1 cellular context compared by ENCODE assay signal in genomic region chr17:35076874-35077273, GRCh38.
TF ChIP-seq lines count a peak whose summit lies in the region.

No MANE protein-coding gene starts in this region.

TF ChIP-seq in A549, 52 proteins besides CTCF, POLR2A, EP300 and RAD21 (continued from another document):
- TF ChIP-seq EHMT2 (IDR thresholded peaks at IDR 0.05; ENCODE audit: low read depth) (no peak), REST (IDR thresholded peaks at IDR 0.05) (no peak), TP53 (CRISPR knock-in tag; IDR thresholded peaks at IDR 0.05) (no peak), HDAC2 (IDR thresholded peaks at IDR 0.05) (no peak), HEYL (CRISPR knock-in tag; IDR thresholded peaks at IDR 0.05) (no peak), NFE2L2 (conservative IDR thresholded peaks at IDR 0.05; ENCODE audit: low read length) (no peak)
TF ChIP-seq in A549: peak in this region for 0.
